10 cellular contexts compared by ENCODE assay signal in the genomic region with DNA sequence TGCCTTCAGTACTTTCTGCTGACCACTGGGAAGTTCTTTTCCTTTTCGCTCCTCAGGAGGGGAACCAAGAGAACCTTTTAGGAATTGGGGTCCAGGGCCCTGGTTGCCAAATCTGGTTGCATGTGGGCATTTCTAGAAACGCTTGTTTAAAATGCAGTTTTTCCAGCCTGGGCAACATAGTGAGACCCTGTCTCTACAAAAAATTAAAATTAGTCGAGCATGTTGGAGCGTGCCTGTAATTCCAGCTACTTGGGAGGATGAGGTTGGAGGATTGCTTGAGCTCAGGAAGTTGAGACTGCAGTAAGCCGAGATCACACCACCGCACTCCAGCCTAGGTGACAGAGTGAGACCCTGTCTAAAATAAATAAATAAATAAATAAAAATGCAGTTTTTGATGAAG. TPM values are rescaled to one million over a fixed set of nuclear protein-coding genes. Genes with fewer than 3 reads are reported as not detected.
DNase-seq lines count a peak whose midpoint lies in the region; ATAC-seq and TF ChIP-seq lines count a peak whose summit lies in the region.
"Had no signal": no experiment of that assay in that cellular context is flagged by ENCODE, and none has a peak within 500 bp of the region (broad histone marks: within the 10 kb centered on the region; RNA-seq: fewer than 3 reads in every experiment).

No MANE protein-coding gene starts in this region.

- TF ChIP-seq CTCF in HEK293 (tag by site-specific recombination; IDR thresholded peaks at IDR 0.05) = no peak
- no peak for TF ChIP-seq CTCF in liver (IDR thresholded peaks at IDR 0.05; ENCODE audit: low read depth, low read length, missing input control)

- peaks cover 27% of the 10 kb centered on the region for H3K36me3 Mint-ChIP-seq in activated naive CD8-positive, alpha-beta T cell treated with anti-CD3 and anti-CD28 coated beads, Interleukin-2, amount 50 U/mL, for 24 hours (ENCODE audit: low read depth)

- H3K4me3 ChIP-seq in ACC112 (ENCODE audit: low read depth, low read length) = peak overlapping the region; percentile 84
- peak overlapping the region; percentile 79 for H3K4me3 ChIP-seq in HEK293 (ENCODE audit: low read depth, low read length)
- peak overlapping the region; percentile 41 to 83 (median 82) for H3K4me3 ChIP-seq in liver (ENCODE audit: low read depth in 1 of 3, low read length in 3 of 3)

- no peaks in the 10 kb centered on the region for H3K27me3 Mint-ChIP-seq in activated naive CD8-positive, alpha-beta T cell treated with anti-CD3 and anti-CD28 coated beads, Interleukin-2, amount 50 U/mL, for 24 hours

- H3K4me1 ChIP-seq in ACC112 (ENCODE audit: control insufficient read depth, insufficient read depth, low read length, unreplicated experiment) = peaks cover 8% of the 10 kb centered on the region
- H3K4me1 ChIP-seq in HEK293 (ENCODE audit: control insufficient read depth, insufficient read depth, low read length) = no peaks in the 10 kb centered on the region
- peaks cover 10 to 61% (median 49%) of the 10 kb centered on the region in 4 donors for H3K4me1 ChIP-seq in liver (ENCODE audit: control insufficient read depth in 4 of 4, insufficient read depth in 4 of 4, low read length in 3 of 4)

- no peak for DNase-seq in activated naive CD8-positive, alpha-beta T cell treated with anti-CD3 and anti-CD28 coated beads, Interleukin-2, amount 50 U/mL, for 24 hours
- DNase-seq in NCI-H345 (lab: John Stamatoyannopoulos, UW) = no peak
- DNase-seq: H7, NCI-H1092 treated with DMSO at 0.1 percent for 48 hours had no signal

- no peak for TF ChIP-seq RAD21 in liver (IDR thresholded peaks at IDR 0.05)

- H2AFZ ChIP-seq in ACC112 (ENCODE audit: low read length, unreplicated experiment) = no peak overlapping the region

- no peak for ATAC-seq in activated naive CD8-positive, alpha-beta T cell treated with anti-CD3 and anti-CD28 coated beads, Interleukin-2, amount 50 U/mL, for 24 hours
- no peak for ATAC-seq in GM21423 (IDR thresholded peaks at IDR 0.05; ENCODE audit: unreplicated experiment)
- no peak for ATAC-seq in GM18520 (IDR thresholded peaks at IDR 0.05; ENCODE audit: unreplicated experiment)
- ATAC-seq in GM18861 (IDR thresholded peaks at IDR 0.05; ENCODE audit: unreplicated experiment) = no peak

- H3K27ac Mint-ChIP-seq in activated naive CD8-positive, alpha-beta T cell treated with anti-CD3 and anti-CD28 coated beads, Interleukin-2, amount 50 U/mL, for 24 hours = peak overlapping the region; percentile 89

- H3K4me3 Mint-ChIP-seq in activated naive CD8-positive, alpha-beta T cell treated with anti-CD3 and anti-CD28 coated beads, Interleukin-2, amount 50 U/mL, for 24 hours = peak overlapping the region; percentile 92

- H3K36me3 ChIP-seq in ACC112 (ENCODE audit: insufficient read depth, low read length) (no peaks in the 10 kb centered on the region), HEK293 (ENCODE audit: control insufficient read depth in 2 of 2, insufficient read depth in 1 of 2, low read length in 2 of 2) (peaks cover 0 to 39% of the 10 kb centered on the region in 2 experiments; a peak in 2 of 3 replicates), liver (ENCODE audit: control insufficient read depth in 4 of 4, insufficient read depth in 3 of 4, low read depth in 1 of 4, low read length in 3 of 4) (peaks cover 0 to 7% (median 4%) of the 10 kb centered on the region in 4 donors)

- H3K9ac ChIP-seq in liver (ENCODE audit: low read depth in 1 of 2, low read length in 2 of 2) = peak overlapping the region; percentile 79 to 96

- H3K9me3 Mint-ChIP-seq in activated naive CD8-positive, alpha-beta T cell treated with anti-CD3 and anti-CD28 coated beads, Interleukin-2, amount 50 U/mL, for 24 hours = peaks cover 6% of the 10 kb centered on the region

- CTCF ChIA-PET in HEK293 (lab: Yijun Ruan, JAX) = interaction anchor here (0.6 to 22.4 kb wide), 11 partner anchors 8 to 432 kb away, joined by 3 to 592 read pairs (median 4); partner anchors contain the start of gene CDK5RAP3

- no peaks in the 10 kb centered on the region for H3K27me3 ChIP-seq in ACC112 (ENCODE audit: insufficient read depth, low read length)
- no peaks in the 10 kb centered on the region for H3K27me3 ChIP-seq in liver (ENCODE audit: control insufficient read depth in 4 of 4, insufficient read depth in 4 of 4, low read length in 3 of 4)

- POLR2A ChIA-PET in HEK293 (lab: Yijun Ruan, JAX) = interaction anchor here (0.7 to 3.8 kb wide), 7 partner anchors 12 to 165 kb away, joined by 6 to 37 read pairs (median 14); partner anchors contain the start of genes CDK5RAP3, NFE2L1, PRR15L and SNX11

- no peaks in the 10 kb centered on the region for H3K9me3 ChIP-seq in HEK293 (ENCODE audit: control insufficient read depth, insufficient read depth, low read depth, low read length)
- no peaks in the 10 kb centered on the region for H3K9me3 ChIP-seq in liver (ENCODE audit: control insufficient read depth in 4 of 4, low read length in 3 of 4)

- peaks cover 4% of the 10 kb centered on the region for H3K79me2 ChIP-seq in ACC112 (ENCODE audit: control insufficient read depth, insufficient read depth, low read length, unreplicated experiment)

- WGBS in liver = 53% methylated on average over 6 of the region's 6 CpGs

- H3K27ac ChIP-seq in ACC112 (ENCODE audit: low read depth, low read length) (no peak overlapping the region), HEK293 (ENCODE audit: extremely low read depth, low read depth, low read length) (no peak overlapping the region), liver (ENCODE audit: low read depth in 1 of 2, low read length in 2 of 2) (peak overlapping the region; percentile 96 to 99)

- H3K4me1 Mint-ChIP-seq in activated naive CD8-positive, alpha-beta T cell treated with anti-CD3 and anti-CD28 coated beads, Interleukin-2, amount 50 U/mL, for 24 hours = peaks cover 65% of the 10 kb centered on the region

TF ChIP-seq in HEK293, 187 proteins besides CTCF, POLR2A, EP300 and RAD21:
- TF ChIP-seq ZNF121 (tag by site-specific recombination; IDR thresholded peaks at IDR 0.05) (peak; percentile 95), ZNF621 (tag by site-specific recombination; IDR thresholded peaks at IDR 0.05) (no peak), ZNF549 (tag by site-specific recombination; IDR thresholded peaks at IDR 0.05) (no peak), ZNF596 (tag by site-specific recombination; IDR thresholded peaks at IDR 0.05) (no peak)
TF ChIP-seq in HEK293: peak in this region for 1.

TF ChIP-seq in liver, 16 proteins besides CTCF, POLR2A, EP300 and RAD21 (continues in another document):
- TF ChIP-seq HNF4G (IDR thresholded peaks at IDR 0.05) = no peak
- TF ChIP-seq MAX (IDR thresholded peaks at IDR 0.05) = no peak
- TF ChIP-seq TAF1 (conservative IDR thresholded peaks at IDR 0.05) = no peak
- no peak for TF ChIP-seq FOXA1 (IDR thresholded peaks at IDR 0.05)
- no peak for TF ChIP-seq EGR1 (IDR thresholded peaks at IDR 0.05; ENCODE audit: low read depth in 2 of 2)
- no peak for TF ChIP-seq JUND (IDR thresholded peaks at IDR 0.05)
- no peak for TF ChIP-seq ATF3 (IDR thresholded peaks at IDR 0.05)
- no peak for TF ChIP-seq NR2F2 (IDR thresholded peaks at IDR 0.05)
- TF ChIP-seq RXRA (IDR thresholded peaks at IDR 0.05) = no peak
- no peak for TF ChIP-seq REST (IDR thresholded peaks at IDR 0.05)
- TF ChIP-seq GABPA (IDR thresholded peaks at IDR 0.05 in 1 of 2, conservative IDR thresholded peaks at IDR 0.05 in 1 of 2) = no peak

RNA-seq across cellular contexts. Expression of gene PNPO, which starts 1.2 kb away (rescaled TPM):
- 100 to 1,000 TPM in 1 of 2 donors, 10 to 100 TPM in 1; 27.8 to 102 TPM for total RNA-seq in liver
- polyA plus RNA-seq in liver = 10 to 100 TPM; 49.7 to 52.9 TPM

RNA-seq across cellular contexts. Expression of gene PRR15L, which starts 15.1 kb away (rescaled TPM):
- 10 to 100 TPM in 1 of 2 donors, 1 to 10 TPM in 1; 1.9 to 11.0 TPM for total RNA-seq in liver
- polyA plus RNA-seq in liver = 1 to 10 TPM in 1 of 2 donors, under 1 TPM in 1; 0.83 to 1.8 TPM

RNA-seq across cellular contexts. Expression of gene CDK5RAP3, which starts 28.3 kb away (rescaled TPM):
- total RNA-seq in liver = 100 to 1,000 TPM in 1 of 2 donors, 10 to 100 TPM in 1; 44.6 to 120 TPM
- 10 to 100 TPM; 52.7 to 96.8 TPM for polyA plus RNA-seq in liver

RNA-seq across cellular contexts. Expression of gene SP2, which starts 46.5 kb away (rescaled TPM):
- total RNA-seq in liver = 1 to 10 TPM; 2.2 to 3.5 TPM
- polyA plus RNA-seq in liver = 1 to 10 TPM; 4.1 to 5.7 TPM

Comparison
In these comparisons a context has a peak if more than half of its experiments do, and no peak if none do; other contexts are left out.
1. H3K27ac ChIP-seq: peak in liver (2 of 2); none in ACC112 (single experiment) and HEK293 (single experiment).
2. Peak in every context shown above with its lines, with median percentiles within 50 percentile points of each other: H3K4me3 ChIP-seq.